ENCODE assay signal across 10 cellular contexts in genomic region chr2:233700028-233700635, GRCh38. TPM values are rescaled to one million over a fixed set of nuclear protein-coding genes. Genes with fewer than 3 reads are reported as not detected.
DNase-seq lines count a peak whose midpoint lies in the region; ATAC-seq and TF ChIP-seq lines count a peak whose summit lies in the region.
"Had no signal": no experiment of that assay in that cellular context is flagged by ENCODE, and none has a peak within 500 bp of the region (broad histone marks: within the 10 kb centered on the region; RNA-seq: fewer than 3 reads in every experiment).

No MANE protein-coding gene starts in this region.

- no peaks in the 10 kb centered on the region for H3K36me3 ChIP-seq in adipocyte (ENCODE audit: control insufficient read depth, insufficient read depth, low read length, severe bottlenecking)
- no peaks in the 10 kb centered on the region for H3K36me3 ChIP-seq in mesendoderm (ENCODE audit: control insufficient read depth, insufficient read depth, low read length)
- no peaks in the 10 kb centered on the region for H3K36me3 ChIP-seq in sigmoid colon
- H3K36me3 ChIP-seq: right atrium auricular region had no signal

- peak overlapping the region; percentile 70 for H3K18ac ChIP-seq in mesendoderm (ENCODE audit: low read length)

- no peak overlapping the region for H4K5ac ChIP-seq in mesendoderm (ENCODE audit: low read length)

- H3K4ac ChIP-seq in mesendoderm (ENCODE audit: low read depth, low read length) = no peak overlapping the region

- no peak overlapping the region for H2AK5ac ChIP-seq in mesendoderm (ENCODE audit: low read length)

- H3K9ac ChIP-seq in adipocyte (ENCODE audit: low read length) (peak overlapping the region; percentile 67), mesendoderm (ENCODE audit: low read length) (no peak overlapping the region)

- peak overlapping the region; percentile 36 for H2BK120ac ChIP-seq in mesendoderm (ENCODE audit: low read depth, low read length)

- no peak overlapping the region for H4K8ac ChIP-seq in mesendoderm (ENCODE audit: low read depth, low read length)

- no peak for TF ChIP-seq CTCF in sigmoid colon (IDR thresholded peaks at IDR 0.05)

- H3K27me3 ChIP-seq in adipocyte (replicated peaks; ENCODE audit: control insufficient read depth, insufficient read depth, low read length) (no peaks in the 10 kb centered on the region), mesendoderm (ENCODE audit: insufficient read depth, low read length, poor library complexity) (no peaks in the 10 kb centered on the region), sigmoid colon (no peaks in the 10 kb centered on the region)
- H3K27me3 ChIP-seq: right atrium auricular region had no signal

- H3K79me1 ChIP-seq in mesendoderm (ENCODE audit: low read length) = no peaks in the 10 kb centered on the region

- H3K4me3 ChIP-seq in adipocyte (ENCODE audit: low read length) = no peak overlapping the region
- H3K4me3 ChIP-seq in mesendoderm (ENCODE audit: low read length) = no peak overlapping the region
- no peak overlapping the region for H3K4me3 ChIP-seq in sigmoid colon
- H3K4me3 ChIP-seq: right atrium auricular region had no signal

- WGBS in mesendoderm (ENCODE audit: extremely low coverage, insufficient coverage, low lambda C conversion rate) = no CpG with 5 or more reads among the region's 1 CpG
- WGBS in sigmoid colon, 2 donors = 6 to 33% methylated on average over 1 of the region's 1 CpG

- H2BK5ac ChIP-seq in mesendoderm (ENCODE audit: low read length) = no peak overlapping the region

- no peak overlapping the region for H3K4me2 ChIP-seq in mesendoderm (ENCODE audit: low read length)

- H3K4me1 ChIP-seq in adipocyte (ENCODE audit: control insufficient read depth, insufficient read depth, low read length) (peaks cover 25% of the 10 kb centered on the region), mesendoderm (ENCODE audit: control insufficient read depth, low read depth, low read length) (no peaks in the 10 kb centered on the region), sigmoid colon (no peaks in the 10 kb centered on the region)
- H3K4me1 ChIP-seq: right atrium auricular region had no signal

- intact Hi-C loops in sigmoid colon (cut with DNase I) = no loop called here

- no peaks in the 10 kb centered on the region for H3K9me3 ChIP-seq in adipocyte (ENCODE audit: control insufficient read depth, low read length)
- H3K9me3 ChIP-seq in sigmoid colon = no peaks in the 10 kb centered on the region

- H2BK15ac ChIP-seq in mesendoderm (replicated peaks; ENCODE audit: low read depth) = no peak overlapping the region

- DNase-seq in EH (ENCODE audit: low read depth) (peak; percentile 98), adipocyte (ENCODE audit: low read depth) (peak; percentile 93), mesendoderm (peak; percentile 51), activated T-cell treated with anti-CD3 and anti-CD28 coated beads for 4 hours (no peak), sigmoid colon (no peak)
- DNase-seq: activated CD4-positive, alpha-beta T cell treated with anti-CD3 and anti-CD28 coated beads for 48 hours; effector memory CD8-positive, alpha-beta T cell; NCI-H1930 had no signal

- no peak overlapping the region for H3K56ac ChIP-seq in mesendoderm (ENCODE audit: low read length)

- no peak for TF ChIP-seq EP300 in sigmoid colon (IDR thresholded peaks at IDR 0.05)

- no peak overlapping the region for H3K23ac ChIP-seq in mesendoderm (ENCODE audit: low read length)

- H3K27ac ChIP-seq in mesendoderm (ENCODE audit: low read depth, low read length) (no peak overlapping the region), sigmoid colon (no peak overlapping the region)
- H3K27ac ChIP-seq: right atrium auricular region had no signal

- TF ChIP-seq POLR2A in sigmoid colon (IDR thresholded peaks at IDR 0.05) = no peak

- ATAC-seq in GM18861 (IDR thresholded peaks at IDR 0.05; ENCODE audit: unreplicated experiment) = no peak
- ATAC-seq: effector memory CD8-positive, alpha-beta T cell had no signal

- no peaks in the 10 kb centered on the region for H3K79me2 ChIP-seq in mesendoderm (ENCODE audit: control insufficient read depth, insufficient read depth, low read length)

RNA-seq across cellular contexts. Expression of gene UGT1A6, which starts 7.4 kb away (rescaled TPM):
- not detected for polyA plus RNA-seq in mesendoderm (2013, experiment 1 of 2)
- not detected for polyA plus RNA-seq in mesendoderm (2013, experiment 2 of 2)
- not detected for total RNA-seq in sigmoid colon
- polyA plus RNA-seq in sigmoid colon = 1 to 10 TPM in 1 of 3 donors, not detected in 2; 3.0 TPM
- total RNA-seq: right atrium auricular region had no signal

RNA-seq across cellular contexts. Expression of gene UGT1A5, which starts 12.6 kb away (rescaled TPM):
- not detected for polyA plus RNA-seq in mesendoderm (2013, experiment 1 of 2)
- not detected for polyA plus RNA-seq in mesendoderm (2013, experiment 2 of 2)
- not detected for total RNA-seq in sigmoid colon
- polyA plus RNA-seq in sigmoid colon = under 1 TPM in 1 of 3 donors, not detected in 2; 0.22 TPM
- total RNA-seq: right atrium auricular region had no signal

RNA-seq across cellular contexts. Expression of gene UGT1A4, which starts 18.4 kb away (rescaled TPM):
- polyA plus RNA-seq in mesendoderm (2013, experiment 1 of 2) = not detected
- polyA plus RNA-seq in mesendoderm (2013, experiment 2 of 2) = not detected
- total RNA-seq in sigmoid colon = not detected
- under 1 TPM in 2 of 3 donors, not detected in 1; 0.50 to 0.60 TPM for polyA plus RNA-seq in sigmoid colon
- total RNA-seq: right atrium auricular region had no signal

RNA-seq across cellular contexts. Expression of gene UGT1A7, which starts 18.4 kb away (rescaled TPM):
- polyA plus RNA-seq in mesendoderm (2013, experiment 1 of 2) = 0.01 TPM
- not detected for polyA plus RNA-seq in mesendoderm (2013, experiment 2 of 2)
- total RNA-seq in sigmoid colon = not detected
- under 1 TPM in 1 of 3 donors, not detected in 2; 0.66 TPM for polyA plus RNA-seq in sigmoid colon
- total RNA-seq: right atrium auricular region had no signal

RNA-seq across cellular contexts. Expression of gene UGT1A9, which starts 28.4 kb away (rescaled TPM):
- not detected for polyA plus RNA-seq in mesendoderm (2013, experiment 1 of 2)
- not detected for polyA plus RNA-seq in mesendoderm (2013, experiment 2 of 2)
- not detected for total RNA-seq in sigmoid colon
- under 1 TPM in 1 of 3 donors, not detected in 2; 0.36 TPM for polyA plus RNA-seq in sigmoid colon
- total RNA-seq: right atrium auricular region had no signal

Comparison
In these comparisons a context has a peak if more than half of its experiments do, and no peak if none do; other contexts are left out.
1. DNase-seq: peak in EH (single experiment), adipocyte (single experiment) and mesendoderm (single experiment); none in activated T-cell treated with anti-CD3 and anti-CD28 coated beads for 4 hours (single experiment) and sigmoid colon (single experiment).